ENCODE assay signal across 8 cellular contexts in the genomic region with DNA sequence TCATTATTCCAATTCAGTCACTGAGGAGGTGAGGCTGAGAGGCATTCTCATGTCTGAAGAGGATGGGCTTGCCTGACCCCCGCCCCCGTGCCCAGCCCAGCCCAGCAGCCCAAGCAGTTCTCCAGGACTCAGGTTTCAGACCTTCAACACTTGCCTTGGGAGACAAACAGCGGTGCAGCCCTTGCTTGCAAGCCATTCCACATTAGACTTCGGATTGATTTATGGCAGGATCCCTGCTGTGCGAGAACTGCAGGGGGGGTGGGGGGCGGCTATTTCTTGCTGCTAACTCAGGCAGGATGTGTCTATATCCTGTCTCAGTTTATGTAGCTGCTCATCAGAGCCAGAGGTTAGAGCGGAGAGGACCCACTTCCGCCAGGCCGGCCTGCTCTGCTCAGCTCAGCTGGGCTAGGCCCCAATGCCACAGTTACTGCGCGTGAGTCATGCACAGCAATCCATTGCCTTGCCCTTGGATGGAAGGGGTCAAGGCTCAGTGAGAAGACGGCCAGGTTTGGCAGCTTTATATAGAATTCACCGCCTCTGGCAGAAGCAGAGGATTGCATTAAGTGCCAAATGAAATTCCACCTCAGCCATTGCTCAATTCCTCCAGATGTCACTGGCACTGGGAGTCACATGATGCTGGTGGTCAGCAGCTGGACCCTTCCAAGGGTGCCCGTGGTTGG. TPM values are rescaled to one million over a fixed set of nuclear protein-coding genes. Genes with fewer than 3 reads are reported as not detected.
DNase-seq lines count a peak whose midpoint lies in the region; ATAC-seq, FAIRE-seq and TF ChIP-seq lines count a peak whose summit lies in the region.

No MANE protein-coding gene starts in this region.

- H3K27me3 Mint-ChIP-seq in H9 (ENCODE audit: low read depth): peaks cover 20% of the 10 kb centered on the region
- H3K27me3 Mint-ChIP-seq in activated CD4-positive, alpha-beta memory T cell treated with anti-CD3 and anti-CD28 coated beads for 36 hours: no peaks in the 10 kb centered on the region

- 0 out of 2 replicates have a peak, but pooled peaks cover 2% of the 10 kb centered on the region for H3K79me2 ChIP-seq in H9 (ENCODE audit: insufficient read depth, low read length)
- peaks cover 69% of the 10 kb centered on the region for H3K79me2 ChIP-seq in Loucy (ENCODE audit: insufficient read depth, low read length)

- H3K4me3 ChIP-seq in GM06990 (replicated peaks; ENCODE audit: low read depth, low read length) (peak overlapping the region; percentile 70), Loucy (ENCODE audit: low read length, poor library complexity, severe bottlenecking) (peak overlapping the region; percentile 88), mononuclear cell (ENCODE audit: low read length) (peak overlapping the region; percentile 74)

- POLR2A ChIA-PET in activated CD4-positive, alpha-beta memory T cell treated with anti-CD3 and anti-CD28 coated beads for 36 hours (lab: Charles Lee): interaction anchor here (1.6 kb wide), 1 partner anchor 410 kb away, joined by 4 read pairs; no protein-coding TSS in a partner anchor

- no peak overlapping the region for H3K14ac ChIP-seq in H9 (ENCODE audit: insufficient read depth, low read length)

- peaks cover 8% of the 10 kb centered on the region; the same call in 1 of the 2 replicates for H3F3A ChIP-seq in Loucy (ENCODE audit: low read depth)

- H3K4me1 Mint-ChIP-seq in H9: peaks cover 38 to 42% of the 10 kb centered on the region in 2 experiments
- peaks cover 52% of the 10 kb centered on the region for H3K4me1 Mint-ChIP-seq in activated CD4-positive, alpha-beta memory T cell treated with anti-CD3 and anti-CD28 coated beads for 36 hours (ENCODE audit: low read depth)
- H3K4me1 Mint-ChIP-seq in stimulated activated effector memory CD8-positive, alpha-beta T cell treated with anti-CD3 and anti-CD28 coated beads, Interleukin-12 subunit alpha, Interleukin-12 subunit beta, amount 100 ng/mL, for 72 hours: peaks cover 71% of the 10 kb centered on the region

- H2BK12ac ChIP-seq in H9 (ENCODE audit: insufficient read length, low read depth, low read length): no peak overlapping the region

- no peak overlapping the region for H3K4ac ChIP-seq in H9 (ENCODE audit: low read depth, low read length)

- H3K9ac ChIP-seq in H9 (ENCODE audit: extremely low read depth, insufficient read length, low read length) (no peak overlapping the region), Loucy (ENCODE audit: low read depth, low read length, poor library complexity, severe bottlenecking) (peak overlapping the region; percentile 96)

- H3K36me3 Mint-ChIP-seq in H9 (ENCODE audit: insufficient read depth in 1 of 3, low read depth in 3 of 3): no peaks in the 10 kb centered on the region; a peak in 1 of 7 replicates
- peaks cover 27% of the 10 kb centered on the region for H3K36me3 Mint-ChIP-seq in activated CD4-positive, alpha-beta memory T cell treated with anti-CD3 and anti-CD28 coated beads for 36 hours
- peaks cover 46% of the 10 kb centered on the region for H3K36me3 Mint-ChIP-seq in stimulated activated effector memory CD8-positive, alpha-beta T cell treated with anti-CD3 and anti-CD28 coated beads, Interleukin-12 subunit alpha, Interleukin-12 subunit beta, amount 100 ng/mL, for 72 hours

- peaks cover 3% of the 10 kb centered on the region for H3K36me3 ChIP-seq in GM06990 (ENCODE audit: control insufficient read depth, insufficient read depth, low read length)
- H3K36me3 ChIP-seq in Loucy (ENCODE audit: insufficient read depth, low read length): no peaks in the 10 kb centered on the region

- peak overlapping the region in 2 of 3 experiments; percentile 59 to 90; a peak in 2 of 7 replicates for H3K27ac Mint-ChIP-seq in H9
- H3K27ac Mint-ChIP-seq in activated CD4-positive, alpha-beta memory T cell treated with anti-CD3 and anti-CD28 coated beads for 36 hours: peak overlapping the region; percentile 97
- H3K27ac Mint-ChIP-seq in stimulated activated effector memory CD8-positive, alpha-beta T cell treated with anti-CD3 and anti-CD28 coated beads, Interleukin-12 subunit alpha, Interleukin-12 subunit beta, amount 100 ng/mL, for 72 hours: peak overlapping the region; percentile 99

- no peak overlapping the region for H3K56ac ChIP-seq in H9 (ENCODE audit: insufficient read length, low read depth, low read length)

- H2AFZ ChIP-seq in H9 (ENCODE audit: low read length) (no peak overlapping the region), Loucy (ENCODE audit: low read length) (no peak overlapping the region)

- no peak overlapping the region for H4K8ac ChIP-seq in H9 (replicated peaks; ENCODE audit: insufficient read length, low read depth, low read length)

- no peak overlapping the region for H3K23ac ChIP-seq in H9 (ENCODE audit: insufficient read length, low read depth, low read length)

- H4K20me1 ChIP-seq in H9 (ENCODE audit: control insufficient read depth, insufficient read depth, insufficient read length): no peaks in the 10 kb centered on the region
- peaks cover 20% of the 10 kb centered on the region for H4K20me1 ChIP-seq in Loucy (ENCODE audit: insufficient read depth, low read length, poor library complexity, severe bottlenecking)

- peak; percentile 91 for ATAC-seq in stimulated activated effector memory CD8-positive, alpha-beta T cell treated with anti-CD3 and anti-CD28 coated beads, Interleukin-12 subunit alpha, Interleukin-12 subunit beta, amount 100 ng/mL, for 72 hours

- FAIRE-seq in D721Med (lab: Jason Lieb, UNC): no peak

- 0 out of 5 replicates have a peak, but pooled peaks cover 0 to 3% of the 10 kb centered on the region in 2 experiments for H3K9me3 Mint-ChIP-seq in H9
- no peaks in the 10 kb centered on the region for H3K9me3 Mint-ChIP-seq in activated CD4-positive, alpha-beta memory T cell treated with anti-CD3 and anti-CD28 coated beads for 36 hours
- no peaks in the 10 kb centered on the region for H3K9me3 Mint-ChIP-seq in stimulated activated effector memory CD8-positive, alpha-beta T cell treated with anti-CD3 and anti-CD28 coated beads, Interleukin-12 subunit alpha, Interleukin-12 subunit beta, amount 100 ng/mL, for 72 hours

- H2BK120ac ChIP-seq in H9 (ENCODE audit: low read depth, low read length, poor library complexity, severe bottlenecking): no peak overlapping the region

- no CpG with 5 or more reads among the region's 14 CpGs for WGBS in H9 (ENCODE audit: extremely low coverage, insufficient read length, low lambda C conversion rate)

- no peak overlapping the region for H2BK15ac ChIP-seq in H9 (ENCODE audit: low read depth, low read length)

- peak; percentile 81 for DNase-seq in GM06990 (ENCODE audit: extremely low read depth, insufficient read length)
- peak; percentile 83 for DNase-seq in H9
- DNase-seq in activated CD4-positive, alpha-beta memory T cell treated with anti-CD3 and anti-CD28 coated beads for 36 hours: peak; percentile 89
- peak; percentile 63 for DNase-seq in effector CD4-positive, alpha-beta T cell
- DNase-seq in stimulated activated effector memory CD8-positive, alpha-beta T cell treated with anti-CD3 and anti-CD28 coated beads, Interleukin-12 subunit alpha, Interleukin-12 subunit beta, amount 100 ng/mL, for 72 hours (ENCODE audit: low spot score in 2 of 2): peak; percentile 47 to 79
- no peak for DNase-seq in D721Med (ENCODE audit: insufficient read length, low spot score)

- H3K27ac ChIP-seq in H9 (ENCODE audit: insufficient read length, low read depth, low read length): no peak overlapping the region

- no peak overlapping the region for H2BK5ac ChIP-seq in H9 (ENCODE audit: insufficient read length, low read length)

- H3K4me1 ChIP-seq in H9 (ENCODE audit: insufficient read depth, low read length) (peaks cover 8% of the 10 kb centered on the region), Loucy (ENCODE audit: insufficient read depth, low read length, poor library complexity, severe bottlenecking) (peaks cover 48% of the 10 kb centered on the region), mononuclear cell (ENCODE audit: insufficient read depth, low read length) (peaks cover 73% of the 10 kb centered on the region)

- TF ChIP-seq CTCF in GM06990 (IDR thresholded peaks at IDR 0.05; ENCODE audit: insufficient read depth, low read length, poor library complexity, severe bottlenecking) (no peak), H9 (conservative IDR thresholded peaks at IDR 0.05) (0 out of 3 replicates have a peak, but pooled peaks have one; percentile 15), Loucy (conservative IDR thresholded peaks at IDR 0.05; ENCODE audit: low read length) (no peak), D721Med (IDR thresholded peaks at IDR 0.05; ENCODE audit: insufficient read depth, missing control alignments) (no peak)

- CTCF ChIA-PET in activated CD4-positive, alpha-beta memory T cell treated with anti-CD3 and anti-CD28 coated beads for 36 hours (lab: Charles Lee): interaction anchor here (1.2 kb wide), 1 partner anchor 119 kb away, joined by 5 read pairs; no protein-coding TSS in a partner anchor

- H3K9me3 ChIP-seq in H9 (ENCODE audit: control insufficient read depth, low read depth, low read length) (no peaks in the 10 kb centered on the region), Loucy (ENCODE audit: insufficient read depth, low read depth, low read length) (no peaks in the 10 kb centered on the region), mononuclear cell (ENCODE audit: low read depth, low read length) (no peaks in the 10 kb centered on the region)

- no peak overlapping the region for H3K18ac ChIP-seq in H9 (ENCODE audit: insufficient read length, low read depth, low read length)

- peak overlapping the region; percentile 77 to 81; a peak in 4 of 5 replicates for H3K4me3 Mint-ChIP-seq in H9
- peak overlapping the region; percentile 91 for H3K4me3 Mint-ChIP-seq in activated CD4-positive, alpha-beta memory T cell treated with anti-CD3 and anti-CD28 coated beads for 36 hours
- peak overlapping the region; percentile 96 for H3K4me3 Mint-ChIP-seq in stimulated activated effector memory CD8-positive, alpha-beta T cell treated with anti-CD3 and anti-CD28 coated beads, Interleukin-12 subunit alpha, Interleukin-12 subunit beta, amount 100 ng/mL, for 72 hours

- H3T11ph ChIP-seq in H9 (ENCODE audit: low read length): no peak overlapping the region

- H3K9me2 ChIP-seq in Loucy (replicated peaks; ENCODE audit: low read depth, low read length): no peaks in the 10 kb centered on the region

- H3K23me2 ChIP-seq in H9 (ENCODE audit: insufficient read length, low read depth, low read length, poor library complexity, severe bottlenecking): peaks cover 19% of the 10 kb centered on the region

- H4K91ac ChIP-seq in H9 (ENCODE audit: insufficient read length, low read depth, low read length): no peak overlapping the region

- peak overlapping the region; percentile 62 for H3K4me2 ChIP-seq in H9 (ENCODE audit: insufficient read depth, insufficient read length, low read length)
- H3K4me2 ChIP-seq in Loucy (ENCODE audit: low read depth, low read length, poor library complexity, severe bottlenecking): peak overlapping the region; percentile 89

- H2AK5ac ChIP-seq in H9 (ENCODE audit: insufficient read length, low read length): no peak overlapping the region

- no peak overlapping the region for H2BK20ac ChIP-seq in H9 (ENCODE audit: low read depth, low read length, poor library complexity, severe bottlenecking)

- no peaks in the 10 kb centered on the region for H3K79me1 ChIP-seq in H9 (ENCODE audit: insufficient read depth, low read depth, low read length, poor library complexity, severe bottlenecking)

- intact Hi-C loops in activated CD4-positive, alpha-beta memory T cell treated with anti-CD3 and anti-CD28 coated beads for 36 hours (cut with micrococcal nuclease): loop anchor here (1.0 to 10.0 kb wide), 7 partner anchors 9 to 870 kb away; a partner anchor contains a TSS

- H4K5ac ChIP-seq in H9 (ENCODE audit: insufficient read length, low read depth, low read length): no peak overlapping the region

- H3K27me3 ChIP-seq in GM06990 (replicated peaks; ENCODE audit: control insufficient read depth, insufficient read depth, low read length) (no peaks in the 10 kb centered on the region), H9 (ENCODE audit: insufficient read depth, low read length) (no peaks in the 10 kb centered on the region), Loucy (ENCODE audit: insufficient read depth, low read length, poor library complexity, severe bottlenecking) (no peaks in the 10 kb centered on the region), mononuclear cell (ENCODE audit: insufficient read depth, low read length) (no peaks in the 10 kb centered on the region)

RNA-seq across cellular contexts. Expression of a gene that starts 1.8 kb away (rescaled TPM):
- total RNA-seq in H9 (2021): 13.6 and 14.0 TPM in 2 replicates
- total RNA-seq in activated CD4-positive, alpha-beta memory T cell treated with anti-CD3 and anti-CD28 coated beads for 36 hours: 100 to 1,000 TPM; 123 TPM
- total RNA-seq in mononuclear cell: 132 TPM
